Comparison of ENCODE assay signal across 13 cellular contexts in the genomic region with DNA sequence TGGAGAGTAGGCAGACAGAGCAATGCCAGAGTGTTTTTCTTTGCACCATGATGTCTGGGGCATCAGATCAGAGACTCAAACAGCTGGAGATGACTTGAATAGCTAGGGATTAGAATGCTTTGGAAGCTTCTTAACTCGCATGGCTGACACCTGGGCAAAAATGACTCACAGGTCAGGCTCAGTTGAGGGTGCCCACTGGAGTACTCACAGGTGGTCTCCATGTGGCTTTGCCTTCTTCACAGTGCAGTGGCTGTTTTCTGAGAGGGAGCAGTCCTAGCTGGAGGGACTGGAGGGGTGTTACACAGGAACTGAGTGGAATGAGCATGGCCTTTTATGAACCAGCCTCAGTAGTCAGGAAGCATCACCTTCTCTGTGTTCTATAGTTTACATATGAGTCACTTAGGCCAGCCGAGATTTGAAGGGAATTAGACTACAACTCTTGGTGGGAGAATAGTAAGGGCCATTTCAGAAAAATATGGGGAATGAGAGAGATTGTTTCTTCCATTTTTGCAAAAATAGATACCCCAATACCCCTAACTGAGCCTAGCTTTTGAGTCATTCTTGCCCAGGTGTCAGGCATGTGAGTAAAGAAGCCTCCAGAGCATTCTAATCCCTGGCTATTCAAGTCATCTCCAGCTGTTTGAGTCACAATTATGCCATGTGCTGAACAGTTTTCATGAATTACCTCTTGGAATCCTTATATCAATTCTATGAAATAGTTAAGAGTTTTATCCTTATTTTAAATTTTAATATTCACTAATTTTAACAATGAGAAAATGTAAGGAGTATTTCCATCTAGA. TPM values are rescaled to one million over a fixed set of nuclear protein-coding genes. Genes with fewer than 3 reads are reported as not detected.
DNase-seq lines count a peak whose midpoint lies in the region; ATAC-seq and TF ChIP-seq lines count a peak whose summit lies in the region.
"Had no signal": no experiment of that assay in that cellular context is flagged by ENCODE, and none has a peak within 500 bp of the region (broad histone marks: within the 10 kb centered on the region; RNA-seq: fewer than 3 reads in every experiment).

No MANE protein-coding gene starts in this region.

- no peak overlapping the region for H3K4me3 Mint-ChIP-seq in activated T-cell treated with anti-CD3 and anti-CD28 coated beads, Interleukin-2, amount 50 U/mL, for 4 hours
- no peak overlapping the region for H3K4me3 Mint-ChIP-seq in stimulated activated naive CD8-positive, alpha-beta T cell treated with anti-CD3 and anti-CD28 coated beads, Interleukin-15, Interleukin-2, amounts not matched to agents 100 ng/mL and 50 ng/mL, for 24 hours
- H3K4me3 Mint-ChIP-seq: immature natural killer cell had no signal

- H3K36me3 ChIP-seq in brain microvascular endothelial cell (replicated peaks), result no peaks in the 10 kb centered on the region
- H3K36me3 ChIP-seq in lower lobe of right lung, result no peaks in the 10 kb centered on the region

- H3K27me3 Mint-ChIP-seq in activated T-cell treated with anti-CD3 and anti-CD28 coated beads, Interleukin-2, amount 50 U/mL, for 4 hours (ENCODE audit: low read depth), result peaks cover 3% of the 10 kb centered on the region
- peaks cover 6% of the 10 kb centered on the region for H3K27me3 Mint-ChIP-seq in stimulated activated naive CD8-positive, alpha-beta T cell treated with anti-CD3 and anti-CD28 coated beads, Interleukin-15, Interleukin-2, amounts not matched to agents 100 ng/mL and 50 ng/mL, for 24 hours

- intact Hi-C loops in lower lobe of right lung (cut with DNase I), result no loop called here

- peaks cover 2% of the 10 kb centered on the region for H3K36me3 Mint-ChIP-seq in activated T-cell treated with anti-CD3 and anti-CD28 coated beads, Interleukin-2, amount 50 U/mL, for 4 hours (ENCODE audit: insufficient read depth)
- no peaks in the 10 kb centered on the region for H3K36me3 Mint-ChIP-seq in stimulated activated naive CD8-positive, alpha-beta T cell treated with anti-CD3 and anti-CD28 coated beads, Interleukin-15, Interleukin-2, amounts not matched to agents 100 ng/mL and 50 ng/mL, for 24 hours (ENCODE audit: low read depth)
- H3K36me3 Mint-ChIP-seq: immature natural killer cell had no signal

- no peak overlapping the region for H3K4me3 ChIP-seq in brain microvascular endothelial cell (ENCODE audit: low read depth, low read length)
- no peak overlapping the region for H3K4me3 ChIP-seq in lower lobe of right lung
- H3K4me3 ChIP-seq: dorsolateral prefrontal cortex had no signal

- in situ Hi-C loops in brain microvascular endothelial cell (cut with HindIII; ENCODE audit: low pct_ligation_motif_present, low sequenced_read_pairs), result no loop called here

- H3K4me1 Mint-ChIP-seq in activated T-cell treated with anti-CD3 and anti-CD28 coated beads, Interleukin-2, amount 50 U/mL, for 4 hours (ENCODE audit: low read depth), result no peaks in the 10 kb centered on the region
- H3K4me1 Mint-ChIP-seq in stimulated activated naive CD8-positive, alpha-beta T cell treated with anti-CD3 and anti-CD28 coated beads, Interleukin-15, Interleukin-2, amounts not matched to agents 100 ng/mL and 50 ng/mL, for 24 hours (ENCODE audit: low read depth), result peaks cover 10% of the 10 kb centered on the region
- H3K4me1 Mint-ChIP-seq: immature natural killer cell had no signal

- ATAC-seq in activated T-cell treated with anti-CD3 and anti-CD28 coated beads, Interleukin-2, amount 50 U/mL, for 4 hours, result peak; percentile 9 to 27
- ATAC-seq in HG03045 (IDR thresholded peaks at IDR 0.05; ENCODE audit: unreplicated experiment) (peak; percentile 30), lower lobe of right lung (no peak)

- H3K27ac ChIP-seq in brain microvascular endothelial cell (no peak overlapping the region), lower lobe of right lung (no peak overlapping the region)
- H3K27ac ChIP-seq: dorsolateral prefrontal cortex had no signal

- no peaks in the 10 kb centered on the region for H3K9me3 ChIP-seq in lower lobe of right lung

- peak overlapping the region; percentile 87 for H3K27ac Mint-ChIP-seq in stimulated activated naive CD8-positive, alpha-beta T cell treated with anti-CD3 and anti-CD28 coated beads, Interleukin-15, Interleukin-2, amounts not matched to agents 100 ng/mL and 50 ng/mL, for 24 hours
- H3K27ac Mint-ChIP-seq: immature natural killer cell had no signal

- DNase-seq in activated T-cell treated with anti-CD3 and anti-CD28 coated beads, Interleukin-2, amount 50 U/mL, for 4 hours, result no peak
- DNase-seq in activated T-cell treated with anti-CD3 and anti-CD28 coated beads, Interleukin-2, amount 50 U/mL, for 1 hour, result no peak
- DNase-seq in brain microvascular endothelial cell (peak; percentile 17), kidney glomerular epithelial cell (lab: John Stamatoyannopoulos, UW) (no peak), RKO (ENCODE audit: low spot score) (no peak), lower lobe of right lung (no peak)
- DNase-seq: amygdala, COR-L47, dorsolateral prefrontal cortex, immature natural killer cell, SHP77 had no signal

- no peaks in the 10 kb centered on the region for H3K4me1 ChIP-seq in lower lobe of right lung

- H3K9me3 Mint-ChIP-seq in activated T-cell treated with anti-CD3 and anti-CD28 coated beads, Interleukin-2, amount 50 U/mL, for 4 hours, result peaks cover 3% of the 10 kb centered on the region
- H3K9me3 Mint-ChIP-seq in stimulated activated naive CD8-positive, alpha-beta T cell treated with anti-CD3 and anti-CD28 coated beads, Interleukin-15, Interleukin-2, amounts not matched to agents 100 ng/mL and 50 ng/mL, for 24 hours, result no peaks in the 10 kb centered on the region

- H3K27me3 ChIP-seq in brain microvascular endothelial cell (replicated peaks), result no peaks in the 10 kb centered on the region
- no peaks in the 10 kb centered on the region for H3K27me3 ChIP-seq in lower lobe of right lung (ENCODE audit: low read depth)

- TF ChIP-seq CTCF in brain microvascular endothelial cell (IDR thresholded peaks at IDR 0.05; ENCODE audit: low read depth, low read length, missing control alignments), result no peak
- no peak for TF ChIP-seq CTCF in lower lobe of right lung (IDR thresholded peaks at IDR 0.05)

RNA-seq across cellular contexts. Expression of a gene that starts 7.1 kb away (rescaled TPM):
- not detected for total RNA-seq in activated T-cell treated with anti-CD3 and anti-CD28 coated beads, Interleukin-2, amount 50 U/mL, for 4 hours
- total RNA-seq in lower lobe of right lung, result 2.9 TPM

Comparison
In these comparisons a context has a peak if more than half of its experiments do, and no peak if none do; other contexts are left out.
1. ATAC-seq: peak in activated T-cell treated with anti-CD3 and anti-CD28 coated beads, Interleukin-2, amount 50 U/mL, for 4 hours (2 of 2) and HG03045 (single experiment); none in lower lobe of right lung (0 of 2).